1 cellular context compared by ENCODE assay signal in genomic region chr12:49342066-49342913, GRCh38.
TF ChIP-seq lines count a peak whose summit lies in the region.

No MANE protein-coding gene starts in this region.

TF ChIP-seq in SK-N-SH, 30 proteins besides CTCF, POLR2A, EP300 and RAD21:
- TF ChIP-seq USF2 (IDR thresholded peaks at IDR 0.05; ENCODE audit: borderline replicate concordance, low read depth, low read length): no peak
- TF ChIP-seq PBX3 (IDR thresholded peaks at IDR 0.05): peak; percentile 29
- TF ChIP-seq SMC3 (IDR thresholded peaks at IDR 0.05; ENCODE audit: low read depth, low read length): peak; percentile 68
- peak; percentile 46 for TF ChIP-seq CHD2 (IDR thresholded peaks at IDR 0.05; ENCODE audit: low read length, partially characterized antibody)
- TF ChIP-seq SIN3A (IDR thresholded peaks at IDR 0.05; ENCODE audit: borderline replicate concordance, low read depth, low read length): peak; percentile 58; the same call in 1 of the 2 replicates
